ENCODE assay signal across 21 cellular contexts in the genomic region with DNA sequence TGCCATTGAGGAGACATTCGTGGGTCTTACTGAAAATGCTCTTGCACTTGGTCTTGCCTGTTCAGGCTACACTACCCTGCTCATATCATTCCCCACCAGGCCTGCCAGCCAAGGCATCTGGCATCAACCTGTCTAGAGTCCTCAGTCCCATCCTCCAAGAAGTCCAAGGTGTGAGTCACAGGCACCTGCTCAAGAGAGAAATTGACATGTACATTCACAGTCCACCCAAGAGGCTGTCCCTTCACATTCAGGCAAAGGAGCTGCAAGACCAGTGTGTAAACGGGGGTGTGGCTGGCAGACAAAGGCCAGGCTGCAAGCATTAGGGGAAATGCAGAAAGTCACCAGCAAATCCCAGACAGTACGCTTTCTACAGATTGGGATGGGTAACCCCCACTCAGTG. TPM values are rescaled to one million over a fixed set of nuclear protein-coding genes. Genes with fewer than 3 reads are reported as not detected.
"Had no signal": no experiment of that assay in that cellular context is flagged by ENCODE, and none has a peak within 500 bp of the region (broad histone marks: within the 10 kb centered on the region; RNA-seq: fewer than 3 reads in every experiment).

No MANE protein-coding gene starts in this region.

- H3K27ac Mint-ChIP-seq: activated CD4-positive, alpha-beta T cell treated with anti-CD3 and anti-CD28 coated beads, Interleukin-2, amount 10 ng/mL, durations not matched to agents 24 days and 14 days; activated naive CD4-positive, alpha-beta T cell treated with anti-CD3 and anti-CD28 coated beads for 36 hours; activated T-helper 17 cell treated with anti-CD3 and anti-CD28 coated beads, Interleukin-2, amount 50 U/mL, for 72 hours; natural killer cell treated with Interleukin-12 subunit alpha and Interleukin-12 subunit beta and Interleukin-15 and Interleukin-18, amount 100 ng/mL, for 72 hours; T-cell; WTC11 had no signal

- DNase-seq: activated CD4-positive, alpha-beta T cell treated with anti-CD3 and anti-CD28 coated beads, Interleukin-2, amount 10 ng/mL, durations not matched to agents 24 days and 14 days; activated naive CD4-positive, alpha-beta T cell treated with anti-CD3 and anti-CD28 coated beads for 36 hours; activated T-cell treated with anti-CD3 and anti-CD28 coated beads for 4 hours; caudate nucleus; effector CD4-positive, alpha-beta T cell; hippocampal formation; kidney glomerular epithelial cell; lower lobe of right lung; nucleus accumbens; sigmoid colon; stimulated activated CD4-positive, alpha-beta T cell treated with anti-CD3 and anti-CD28 coated beads, Interleukin-12 subunit alpha, Interleukin-12 subunit beta, amount 100 ng/mL, for 4 hours; stimulated activated naive CD4-positive, alpha-beta T cell; substantia nigra; T-cell; T1000; trophoblast cell had no signal

- H3K27me3 ChIP-seq: sigmoid colon had no signal

- ATAC-seq: activated T-helper 17 cell treated with anti-CD3 and anti-CD28 coated beads, Interleukin-2, amount 50 U/mL, for 72 hours; lower lobe of right lung; T-cell; WTC11 had no signal

- H3K36me3 Mint-ChIP-seq: natural killer cell treated with Interleukin-12 subunit alpha and Interleukin-12 subunit beta and Interleukin-15 and Interleukin-18, amount 100 ng/mL, for 72 hours; T-cell; WTC11 had no signal

- H3K4me1 ChIP-seq: prostate gland had no signal

- H3K4me3 ChIP-seq: coronary artery, lower lobe of right lung, prostate gland, sigmoid colon had no signal

- H3K36me3 ChIP-seq: lower lobe of right lung, prostate gland, sigmoid colon had no signal

- H3K27ac ChIP-seq: coronary artery, lower lobe of right lung, prostate gland, sigmoid colon had no signal

- H3K4me3 Mint-ChIP-seq: activated CD4-positive, alpha-beta T cell treated with anti-CD3 and anti-CD28 coated beads, Interleukin-2, amount 10 ng/mL, durations not matched to agents 24 days and 14 days; activated naive CD4-positive, alpha-beta T cell treated with anti-CD3 and anti-CD28 coated beads for 36 hours; activated T-helper 17 cell treated with anti-CD3 and anti-CD28 coated beads, Interleukin-2, amount 50 U/mL, for 72 hours; natural killer cell treated with Interleukin-12 subunit alpha and Interleukin-12 subunit beta and Interleukin-15 and Interleukin-18, amount 100 ng/mL, for 72 hours; T-cell; WTC11 had no signal

- H3K9me3 ChIP-seq: lower lobe of right lung, prostate gland, sigmoid colon had no signal

- H3K9me3 Mint-ChIP-seq: activated CD4-positive, alpha-beta T cell treated with anti-CD3 and anti-CD28 coated beads, Interleukin-2, amount 10 ng/mL, durations not matched to agents 24 days and 14 days; activated naive CD4-positive, alpha-beta T cell treated with anti-CD3 and anti-CD28 coated beads for 36 hours; activated T-helper 17 cell treated with anti-CD3 and anti-CD28 coated beads, Interleukin-2, amount 50 U/mL, for 72 hours; natural killer cell treated with Interleukin-12 subunit alpha and Interleukin-12 subunit beta and Interleukin-15 and Interleukin-18, amount 100 ng/mL, for 72 hours; T-cell; WTC11 had no signal

RNA-seq across cellular contexts. Expression of gene PLA2G2C, which starts 13.1 kb away (rescaled TPM):
- total RNA-seq: lower lobe of right lung, WTC11 had no signal
